In genomic region chr7:101954494-101954893, GRCh38 we compare ENCODE assay signal across 18 cellular contexts.
DNase-seq lines count a peak whose midpoint lies in the region; ATAC-seq and TF ChIP-seq lines count a peak whose summit lies in the region.
"Had no signal": no experiment of that assay in that cellular context is flagged by ENCODE, and none has a peak within 500 bp of the region (broad histone marks: within the 10 kb centered on the region; RNA-seq: fewer than 3 reads in every experiment).

No MANE protein-coding gene starts in this region.

- peaks cover 34% of the 10 kb centered on the region for H3K79me1 ChIP-seq in mesenchymal stem cell (replicated peaks; ENCODE audit: low read length, poor library complexity, severe bottlenecking)

- H3K4ac ChIP-seq in mesenchymal stem cell (ENCODE audit: low read depth in 1 of 2, low read length in 2 of 2) = peak overlapping the region in 1 of 2 experiments; percentile 75

- no peak for ATAC-seq in left cardiac atrium

- H3K23ac ChIP-seq in mesenchymal stem cell (ENCODE audit: low read length in 2 of 2) = peak overlapping the region in 1 of 2 experiments; percentile 10

- no peak overlapping the region for H2BK5ac ChIP-seq in mesenchymal stem cell (ENCODE audit: low read depth, low read length, poor library complexity, severe bottlenecking)

- CTCF ChIA-PET in RWPE1 (lab: Yijun Ruan, JAX) = no interaction called here

- peak overlapping the region; percentile 85 for H3K27ac ChIP-seq in cardiac muscle cell
- H3K27ac ChIP-seq in RWPE1 = peak overlapping the region; percentile 59
- no peak overlapping the region for H3K27ac ChIP-seq in mesenchymal stem cell (ENCODE audit: low read length, poor library complexity, severe bottlenecking)
- peak overlapping the region; percentile 95 for H3K27ac ChIP-seq in uterus
- no peak overlapping the region for H3K27ac ChIP-seq in WERI-Rb-1
- H3K27ac ChIP-seq: epithelial cell of prostate had no signal

- intact Hi-C loops in left cardiac atrium (cut with DNase I) = no loop called here
- intact Hi-C loops in uterus (cut with DNase I; ENCODE audit: low total_unique reads) = no loop called here

- no peak overlapping the region for H4K8ac ChIP-seq in mesenchymal stem cell (ENCODE audit: low read length)

- H3K9ac ChIP-seq in mesenchymal stem cell (ENCODE audit: low read length) = no peak overlapping the region

- DNase-seq in cardiac muscle cell (ENCODE audit: low read depth in 1 of 2, low spot score in 1 of 2) = no peak
- DNase-seq in left cardiac atrium = no peak
- no peak for DNase-seq in RWPE1 (ENCODE audit: low spot score)
- no peak for DNase-seq in mesenchymal stem cell
- no peak for DNase-seq in uterus
- DNase-seq in WERI-Rb-1 = no peak
- DNase-seq in activated CD4-positive, alpha-beta T cell treated with anti-CD3 and anti-CD28 coated beads for 4 hours = no peak
- no peak for DNase-seq in SW 1271 (lab: John Stamatoyannopoulos, UW)
- DNase-seq: activated CD4-positive, alpha-beta T cell treated with anti-CD3 and anti-CD28 coated beads, Interleukin-2, amount 10 ng/mL, durations not matched to agents 24 days and 14 days; activated T-cell treated with anti-CD3 and anti-CD28 coated beads, Interleukin-2, amount 50 U/mL, for 1 hour; CD4-positive, alpha-beta T cell; DMS79 treated with DMSO at 0.1 percent for 48 hours; Kasumi-1; NCI-H1436 treated with DMSO at 0.1 percent for 48 hours; stimulated activated CD4-positive, alpha-beta T cell treated with anti-CD3 and anti-CD28 coated beads, Interleukin-4, amount 100 ng/mL, for 24 hours; stimulated activated CD8-positive, alpha-beta memory T cell treated with anti-CD3 and anti-CD28 coated beads, Interleukin-4, amount 100 ng/mL, for 48 hours; thyroid gland had no signal

- peaks cover 21% of the 10 kb centered on the region for H3K4me1 ChIP-seq in cardiac muscle cell (ENCODE audit: low read depth)
- peaks cover 7% of the 10 kb centered on the region for H3K4me1 ChIP-seq in mesenchymal stem cell (ENCODE audit: control insufficient read depth, insufficient read depth, low read depth, low read length)
- H3K4me1 ChIP-seq in uterus = peaks cover 11 to 19% of the 10 kb centered on the region in 2 donors

- H2BK15ac ChIP-seq in mesenchymal stem cell (ENCODE audit: low read depth, poor library complexity, severe bottlenecking) = no peak overlapping the region

- POLR2A ChIA-PET in RWPE1 (lab: Yijun Ruan, JAX; ENCODE audit: low non-redundant PET) = no interaction called here

- H3K9me3 ChIP-seq in cardiac muscle cell (ENCODE audit: low read depth) = no peaks in the 10 kb centered on the region
- no peaks in the 10 kb centered on the region for H3K9me3 ChIP-seq in mesenchymal stem cell (ENCODE audit: control insufficient read depth, low read length)
- no peaks in the 10 kb centered on the region for H3K9me3 ChIP-seq in uterus
- H3K9me3 ChIP-seq in WERI-Rb-1 (ENCODE audit: severe bottlenecking) = no peaks in the 10 kb centered on the region
- H3K9me3 ChIP-seq: thyroid gland had no signal

- WGBS in mesenchymal stem cell = 98% methylated on average over 3 of the region's 5 CpGs

- no peak for TF ChIP-seq POLR2A in uterus (IDR thresholded peaks at IDR 0.05)

- H3K4me2 ChIP-seq in mesenchymal stem cell (ENCODE audit: low read length, poor library complexity, severe bottlenecking) = no peak overlapping the region

- H4K91ac ChIP-seq in mesenchymal stem cell (ENCODE audit: low read length) = no peak overlapping the region

- H3K14ac ChIP-seq in mesenchymal stem cell (ENCODE audit: low read length in 2 of 2) = peak overlapping the region in 1 of 2 experiments; percentile 78

- no peak overlapping the region for H2AK5ac ChIP-seq in mesenchymal stem cell (ENCODE audit: low read length, severe bottlenecking)

- H2BK120ac ChIP-seq in mesenchymal stem cell (ENCODE audit: low read depth, low read length) = no peak overlapping the region

- peak overlapping the region in 1 of 2 experiments; percentile 94 for H2BK12ac ChIP-seq in mesenchymal stem cell (ENCODE audit: low read length in 2 of 2)

- TF ChIP-seq CTCF in cardiac muscle cell (IDR thresholded peaks at IDR 0.05; ENCODE audit: low read depth, low read length) (no peak), RWPE1 (conservative IDR thresholded peaks at IDR 0.05; ENCODE audit: low read depth) (no peak), uterus (IDR thresholded peaks at IDR 0.05) (no peak), WERI-Rb-1 (IDR thresholded peaks at IDR 0.05; ENCODE audit: low read depth, low read length) (no peak)

- H3K36me3 ChIP-seq in cardiac muscle cell (no peaks in the 10 kb centered on the region), mesenchymal stem cell (ENCODE audit: control insufficient read depth in 1 of 2, insufficient read depth in 2 of 2, low read depth in 1 of 2, low read length in 2 of 2) (no peaks in the 10 kb centered on the region), uterus (no peaks in the 10 kb centered on the region), WERI-Rb-1 (no peaks in the 10 kb centered on the region)
- H3K36me3 ChIP-seq: thyroid gland had no signal

- no peak overlapping the region for H2AFZ ChIP-seq in mesenchymal stem cell (ENCODE audit: low read depth, low read length)

- H3K4me3 ChIP-seq in cardiac muscle cell (no peak overlapping the region), mesenchymal stem cell (ENCODE audit: insufficient read depth in 1 of 2, low read depth in 1 of 2, low read length in 2 of 2) (no peak overlapping the region), uterus (no peak overlapping the region), WERI-Rb-1 (ENCODE audit: low read depth, low read length) (no peak overlapping the region)
- H3K4me3 ChIP-seq: thyroid gland had no signal

- H3K27me3 ChIP-seq in cardiac muscle cell (no peaks in the 10 kb centered on the region), mesenchymal stem cell (ENCODE audit: control insufficient read depth in 1 of 2, insufficient read depth in 1 of 2, low read length in 2 of 2) (no peaks in the 10 kb centered on the region), uterus (no peaks in the 10 kb centered on the region), WERI-Rb-1 (ENCODE audit: insufficient read depth, low read depth, severe bottlenecking) (no peaks in the 10 kb centered on the region)
- H3K27me3 ChIP-seq: thyroid gland had no signal

- peak overlapping the region; percentile 14 to 80 for H3K18ac ChIP-seq in mesenchymal stem cell (ENCODE audit: low read depth in 1 of 2, low read length in 2 of 2)

Comparison
In these comparisons a context has a peak if more than half of its experiments do, and no peak if none do; other contexts are left out.
1. H3K27ac ChIP-seq: peak in cardiac muscle cell (single experiment), RWPE1 (single experiment) and uterus (2 of 2); none in mesenchymal stem cell (single experiment) and WERI-Rb-1 (single experiment).